13 cellular contexts compared by ENCODE assay signal in the genomic region with DNA sequence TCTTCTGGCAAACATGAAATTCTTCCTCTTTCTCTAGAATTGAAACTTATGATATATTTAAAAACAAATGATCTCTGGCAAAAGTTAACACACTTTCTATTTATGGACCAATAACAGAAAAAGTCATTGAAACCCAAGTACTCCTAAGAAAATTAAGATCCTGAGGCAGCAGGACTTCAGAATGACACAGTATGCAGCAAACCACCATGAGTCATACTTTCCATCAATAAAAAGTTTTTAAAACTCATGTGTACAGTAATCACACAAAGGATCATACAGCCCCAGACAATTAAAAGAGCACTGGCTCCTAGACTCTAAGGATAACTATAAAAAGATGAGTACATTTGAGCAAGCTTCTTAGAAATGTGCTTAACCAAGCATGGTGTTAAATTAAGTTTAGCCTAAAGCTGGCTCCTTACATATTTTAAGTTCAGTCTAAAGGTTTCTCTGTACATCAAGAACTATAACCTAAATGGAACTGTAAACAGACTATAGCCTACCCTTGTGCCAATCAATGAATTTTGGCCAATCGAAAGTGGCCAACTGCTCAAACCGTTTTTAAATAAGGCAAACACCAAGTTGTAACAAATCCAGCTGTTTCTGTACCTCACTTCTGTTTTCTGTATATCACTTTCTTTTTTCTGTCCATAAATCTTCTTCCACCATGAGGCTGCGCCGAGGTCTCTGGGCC.
DNase-seq lines count a peak whose midpoint lies in the region; ATAC-seq and TF ChIP-seq lines count a peak whose summit lies in the region.
"Had no signal": no experiment of that assay in that cellular context is flagged by ENCODE, and none has a peak within 500 bp of the region (broad histone marks: within the 10 kb centered on the region; RNA-seq: fewer than 3 reads in every experiment).

No MANE protein-coding gene starts in this region.

- in situ Hi-C loops in astrocyte of the spinal cord (cut with HindIII; ENCODE audit: low sequenced_read_pairs): no loop called here

- H3K36me3 ChIP-seq in Loucy (ENCODE audit: insufficient read depth, low read length): no peaks in the 10 kb centered on the region
- no peaks in the 10 kb centered on the region for H3K36me3 ChIP-seq in mucosa of descending colon (ENCODE audit: low read depth)
- no peaks in the 10 kb centered on the region for H3K36me3 ChIP-seq in CD8-positive, alpha-beta memory T cell (ENCODE audit: insufficient read depth, low read length)
- H3K36me3 ChIP-seq: uterus had no signal

- CTCF ChIA-PET in CD8-positive, alpha-beta memory T cell (lab: Charles Lee): no interaction called here
- CTCF ChIA-PET in activated CD8-positive, alpha-beta memory T cell treated with anti-CD3 and anti-CD28 coated beads, Interleukin-2, amount 10 ng/mL, durations not matched to agents 7 days and 5 days (lab: Charles Lee): no interaction called here

- no peaks in the 10 kb centered on the region for H4K20me1 ChIP-seq in Loucy (ENCODE audit: insufficient read depth, low read length, poor library complexity, severe bottlenecking)

- no peak overlapping the region for H3K27ac Mint-ChIP-seq in CD8-positive, alpha-beta memory T cell
- H3K27ac Mint-ChIP-seq in activated CD8-positive, alpha-beta memory T cell treated with anti-CD3 and anti-CD28 coated beads, Interleukin-2, amount 10 ng/mL, durations not matched to agents 7 days and 5 days: no peak overlapping the region

- DNase-seq in COLO829 (ENCODE audit: low spot score): peak; percentile 30
- DNase-seq in astrocyte of the spinal cord (ENCODE audit: low read depth, low spot score): peak; percentile 92
- no peak for DNase-seq in mucosa of descending colon
- no peak for DNase-seq in CD8-positive, alpha-beta memory T cell
- no peak for DNase-seq in activated CD8-positive, alpha-beta memory T cell treated with anti-CD3 and anti-CD28 coated beads, Interleukin-2, amount 10 ng/mL, durations not matched to agents 7 days and 5 days
- DNase-seq in NCI-H748 treated with DMSO at 0.1 percent for 48 hours (lab: John Stamatoyannopoulos, UW): no peak
- DNase-seq: activated CD4-positive, alpha-beta T cell treated with anti-CD3 and anti-CD28 coated beads for 1 hour; DMS79 treated with DMSO at 0.1 percent for 48 hours; left ventricle myocardium superior; uterus had no signal

- POLR2A ChIA-PET in CD8-positive, alpha-beta memory T cell (lab: Charles Lee): no interaction called here

- peaks cover 4% of the 10 kb centered on the region; the same call in 1 of the 2 replicates for H3F3A ChIP-seq in Loucy (ENCODE audit: low read depth)

- no peaks in the 10 kb centered on the region for H3K36me3 Mint-ChIP-seq in CD8-positive, alpha-beta memory T cell
- H3K36me3 Mint-ChIP-seq in activated CD8-positive, alpha-beta memory T cell treated with anti-CD3 and anti-CD28 coated beads, Interleukin-2, amount 10 ng/mL, durations not matched to agents 7 days and 5 days: no peaks in the 10 kb centered on the region

- H3K4me1 ChIP-seq in Loucy (ENCODE audit: insufficient read depth, low read length, poor library complexity, severe bottlenecking) (peaks cover 14% of the 10 kb centered on the region), mucosa of descending colon (ENCODE audit: low read depth) (no peaks in the 10 kb centered on the region)
- no peaks in the 10 kb centered on the region for H3K4me1 ChIP-seq in CD8-positive, alpha-beta memory T cell (ENCODE audit: insufficient read depth, low read length)
- H3K4me1 ChIP-seq: uterus had no signal

- peak overlapping the region; percentile 42 for H3K4me2 ChIP-seq in Loucy (ENCODE audit: low read depth, low read length, poor library complexity, severe bottlenecking)

- H2AFZ ChIP-seq in Loucy (ENCODE audit: low read length): 0 out of 2 replicates have a peak overlapping the region, but pooled peaks have one; percentile 5

- no peaks in the 10 kb centered on the region for H3K9me3 ChIP-seq in Loucy (ENCODE audit: insufficient read depth, low read depth, low read length)
- no peaks in the 10 kb centered on the region for H3K9me3 ChIP-seq in mucosa of descending colon
- H3K9me3 ChIP-seq in CD8-positive, alpha-beta memory T cell (ENCODE audit: low read length): no peaks in the 10 kb centered on the region
- H3K9me3 ChIP-seq: uterus had no signal

- H3K4me3 ChIP-seq in Loucy (ENCODE audit: low read length, poor library complexity, severe bottlenecking) (peak overlapping the region; percentile 10), astrocyte of the spinal cord (ENCODE audit: low read depth, low read length) (no peak overlapping the region), mucosa of descending colon (no peak overlapping the region)
- H3K4me3 ChIP-seq in CD8-positive, alpha-beta memory T cell (ENCODE audit: low read length): no peak overlapping the region
- H3K4me3 ChIP-seq: coronary artery, uterus had no signal

- H3K27me3 ChIP-seq in Loucy (ENCODE audit: insufficient read depth, low read length, poor library complexity, severe bottlenecking): no peaks in the 10 kb centered on the region
- no peaks in the 10 kb centered on the region for H3K27me3 ChIP-seq in CD8-positive, alpha-beta memory T cell (ENCODE audit: insufficient read depth, low read length, poor library complexity, severe bottlenecking)
- H3K27me3 ChIP-seq: uterus had no signal

- H3K4me3 Mint-ChIP-seq in CD8-positive, alpha-beta memory T cell: no peak overlapping the region
- no peak overlapping the region for H3K4me3 Mint-ChIP-seq in activated CD8-positive, alpha-beta memory T cell treated with anti-CD3 and anti-CD28 coated beads, Interleukin-2, amount 10 ng/mL, durations not matched to agents 7 days and 5 days

- peaks cover 0 to 5% of the 10 kb centered on the region in 2 donors for H3K27me3 Mint-ChIP-seq in CD8-positive, alpha-beta memory T cell
- H3K27me3 Mint-ChIP-seq in activated CD8-positive, alpha-beta memory T cell treated with anti-CD3 and anti-CD28 coated beads, Interleukin-2, amount 10 ng/mL, durations not matched to agents 7 days and 5 days: no peaks in the 10 kb centered on the region

- H3K9ac ChIP-seq in Loucy (ENCODE audit: low read depth, low read length, poor library complexity, severe bottlenecking): peak overlapping the region; percentile 41

- no peak overlapping the region for H3K27ac ChIP-seq in CD8-positive, alpha-beta memory T cell (ENCODE audit: low read depth, low read length)
- H3K27ac ChIP-seq: coronary artery, uterus had no signal

- intact Hi-C loops in mucosa of descending colon (cut with DNase I, micrococcal nuclease): no loop called here

- ATAC-seq in mucosa of descending colon: peak; percentile 89
- ATAC-seq in activated CD8-positive, alpha-beta memory T cell treated with anti-CD3 and anti-CD28 coated beads, Interleukin-2, amount 10 ng/mL, durations not matched to agents 7 days and 5 days: no peak
- no peak for ATAC-seq in GM18868 (IDR thresholded peaks at IDR 0.05; ENCODE audit: unreplicated experiment)
- ATAC-seq: left ventricle myocardium superior had no signal

- TF ChIP-seq CTCF in Loucy (conservative IDR thresholded peaks at IDR 0.05; ENCODE audit: low read length) (no peak), astrocyte of the spinal cord (IDR thresholded peaks at IDR 0.05; ENCODE audit: low read depth, low read length) (no peak), mucosa of descending colon (IDR thresholded peaks at IDR 0.05) (no peak)

- H3K9me2 ChIP-seq in Loucy (replicated peaks; ENCODE audit: low read depth, low read length): no peaks in the 10 kb centered on the region

- H3K79me2 ChIP-seq in Loucy (ENCODE audit: insufficient read depth, low read length): no peaks in the 10 kb centered on the region

- peaks cover 0 to 2% (median 0%) of the 10 kb centered on the region in 5 donors for H3K9me3 Mint-ChIP-seq in CD8-positive, alpha-beta memory T cell
- peaks cover 1% of the 10 kb centered on the region for H3K9me3 Mint-ChIP-seq in activated CD8-positive, alpha-beta memory T cell treated with anti-CD3 and anti-CD28 coated beads, Interleukin-2, amount 10 ng/mL, durations not matched to agents 7 days and 5 days (ENCODE audit: low read depth)

- no peaks in the 10 kb centered on the region for H3K4me1 Mint-ChIP-seq in CD8-positive, alpha-beta memory T cell
- H3K4me1 Mint-ChIP-seq in activated CD8-positive, alpha-beta memory T cell treated with anti-CD3 and anti-CD28 coated beads, Interleukin-2, amount 10 ng/mL, durations not matched to agents 7 days and 5 days: no peaks in the 10 kb centered on the region

Comparison
In these comparisons a context has a peak if more than half of its experiments do, and no peak if none do; other contexts are left out.
1. DNase-seq: peak in COLO829 (single experiment) and astrocyte of the spinal cord (single experiment); none in mucosa of descending colon (0 of 3), CD8-positive, alpha-beta memory T cell (0 of 5), activated CD8-positive, alpha-beta memory T cell treated with anti-CD3 and anti-CD28 coated beads, Interleukin-2, amount 10 ng/mL, durations not matched to agents 7 days and 5 days (single experiment) and NCI-H748 treated with DMSO at 0.1 percent for 48 hours (single experiment).